ENCODE assay signal across 22 cellular contexts in the genomic region with DNA sequence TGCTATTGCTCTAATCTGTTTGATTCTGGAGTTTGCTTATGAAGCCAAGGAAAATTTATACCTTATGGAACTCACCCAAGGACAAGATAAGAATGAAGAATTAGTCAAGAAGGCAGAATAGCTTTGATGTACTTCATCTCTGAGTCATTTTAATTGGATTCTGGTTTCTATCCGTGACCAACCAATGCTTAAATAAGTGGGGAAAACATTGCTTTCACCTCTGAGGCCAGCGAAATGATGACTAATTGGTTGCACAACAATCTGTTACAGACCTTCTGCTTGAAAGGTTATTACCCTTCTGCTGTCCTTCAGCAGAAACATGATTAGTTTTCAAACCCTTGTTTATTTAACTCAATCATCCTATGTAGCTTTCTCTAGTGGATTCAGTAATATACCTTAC.
"Had no signal": no experiment of that assay in that cellular context is flagged by ENCODE, and none has a peak within 500 bp of the region (broad histone marks: within the 10 kb centered on the region; RNA-seq: fewer than 3 reads in every experiment).

No MANE protein-coding gene starts in this region.

- H3K27me3 ChIP-seq: ascending aorta, brain microvascular endothelial cell, gastrocnemius medialis, heart left ventricle, pancreas, testis, vagina had no signal

- H3K4me1 Mint-ChIP-seq: nephron had no signal

- FAIRE-seq: islet of Langerhans, pancreas had no signal

- H3K9me3 Mint-ChIP-seq: activated T-cell treated with anti-CD3 and anti-CD28 coated beads, Interleukin-2, amount 50 U/mL, for 24 hours; nephron had no signal

- H3K4me1 ChIP-seq: ascending aorta, gastrocnemius medialis, heart left ventricle, pancreas, testis, vagina had no signal

- H3K9me3 ChIP-seq: ascending aorta, gastrocnemius medialis, pancreas, testis, vagina had no signal

- H3K27ac Mint-ChIP-seq: activated naive CD4-positive, alpha-beta T cell treated with anti-CD3 and anti-CD28 coated beads, Interleukin-2, amount 50 U/mL, for 72 hours; activated T-cell treated with anti-CD3 and anti-CD28 coated beads, Interleukin-2, amount 50 U/mL, for 24 hours; activated T-helper 17 cell treated with anti-CD3 and anti-CD28 coated beads, Interleukin-2, amount 50 U/mL, for 72 hours; memory B cell; nephron; T-cell; T-helper 2 cell treated with Interferon-gamma antibody and Interleukin-4, amounts not matched to agents 5 μg/mL and 100 μg/mL, for 36 hours; WTC11 had no signal

- H3K27me3 Mint-ChIP-seq: activated T-cell treated with anti-CD3 and anti-CD28 coated beads, Interleukin-2, amount 50 U/mL, for 24 hours; activated T-helper 17 cell treated with anti-CD3 and anti-CD28 coated beads, Interleukin-2, amount 50 U/mL, for 72 hours; central memory CD8-positive, alpha-beta T cell; memory B cell; T-cell had no signal

- H3K4me3 ChIP-seq: ascending aorta, coronary artery, gastrocnemius medialis, heart left ventricle, pancreas, testis, vagina had no signal

- H3K4me3 Mint-ChIP-seq: activated T-cell treated with anti-CD3 and anti-CD28 coated beads, Interleukin-2, amount 50 U/mL, for 24 hours; activated T-helper 17 cell treated with anti-CD3 and anti-CD28 coated beads, Interleukin-2, amount 50 U/mL, for 72 hours; central memory CD8-positive, alpha-beta T cell; memory B cell; nephron; T-cell; T-helper 2 cell treated with Interferon-gamma antibody and Interleukin-4, amounts not matched to agents 5 μg/mL and 100 μg/mL, for 36 hours; WTC11 had no signal

- H3K27ac ChIP-seq: ascending aorta, brain microvascular endothelial cell, coronary artery, gastrocnemius medialis, heart left ventricle, pancreas, testis, vagina had no signal

- H3K36me3 ChIP-seq: ascending aorta, brain microvascular endothelial cell, gastrocnemius medialis, heart left ventricle, pancreas, vagina had no signal

- DNase-seq: activated T-cell treated with anti-CD3 and anti-CD28 coated beads, Interleukin-2, amount 50 U/mL, for 24 hours; brain microvascular endothelial cell; gastrocnemius medialis; heart left ventricle; left cardiac atrium; pancreas; stimulated activated CD4-positive, alpha-beta T cell treated with anti-CD3 and anti-CD28 coated beads, Interleukin-4, amount 100 ng/mL, for 1 hour; stimulated activated naive CD4-positive, alpha-beta T cell; T-cell; testis; trophoblast cell had no signal
